Comparison of ENCODE assay signal across 11 cellular contexts in genomic region chr5:123785160-123786001, GRCh38.
DNase-seq lines count a peak whose midpoint lies in the region; ATAC-seq and TF ChIP-seq lines count a peak whose summit lies in the region.
"Had no signal": no experiment of that assay in that cellular context is flagged by ENCODE, and none has a peak within 500 bp of the region (broad histone marks: within the 10 kb centered on the region; RNA-seq: fewer than 3 reads in every experiment).

No MANE protein-coding gene starts in this region.

- no peak overlapping the region for H2BK15ac ChIP-seq in mesendoderm (replicated peaks; ENCODE audit: low read depth)

- TF ChIP-seq CTCF in OCI-LY7 (conservative IDR thresholded peaks at IDR 0.05; ENCODE audit: low read length): no peak
- no peak for TF ChIP-seq CTCF in lower lobe of right lung (IDR thresholded peaks at IDR 0.05)

- no peak overlapping the region for H2AFZ ChIP-seq in OCI-LY7 (ENCODE audit: low read length)

- H3K4me3 ChIP-seq in mesendoderm (ENCODE audit: low read length) (no peak overlapping the region), OCI-LY7 (ENCODE audit: low read depth, low read length, poor library complexity, severe bottlenecking) (no peak overlapping the region), lower lobe of right lung (no peak overlapping the region)
- H3K4me3 ChIP-seq: heart left ventricle had no signal

- H3K79me1 ChIP-seq in mesendoderm (ENCODE audit: low read length): no peaks in the 10 kb centered on the region

- peak; percentile 56 for DNase-seq in COLO668 (lab: John Stamatoyannopoulos, UW; ENCODE audit: unreplicated experiment)
- DNase-seq in NCI-H2029 (lab: John Stamatoyannopoulos, UW): peak; percentile 92
- DNase-seq in astrocyte of the hippocampus (ENCODE audit: low read depth, low spot score): peak; percentile 65
- no peak for DNase-seq in mesendoderm
- no peak for DNase-seq in GDM1 (lab: John Stamatoyannopoulos, UW)
- no peak for DNase-seq in OCI-LY7 (ENCODE audit: low spot score)
- DNase-seq in lower lobe of right lung: no peak
- no peak for DNase-seq in DMS114 treated with DMSO at 0.1 percent for 48 hours (lab: John Stamatoyannopoulos, UW; ENCODE audit: unreplicated experiment)
- DNase-seq: activated CD8-positive, alpha-beta memory T cell treated with anti-CD3 and anti-CD28 coated beads, Interleukin-2, amount 50 U/mL, for 48 hours; stimulated activated CD4-positive, alpha-beta T cell treated with anti-CD3 and anti-CD28 coated beads, Interleukin-1b, Interleukin-23, amount 100 ng/mL, for 48 hours had no signal

- H4K20me1 ChIP-seq in OCI-LY7 (ENCODE audit: insufficient read depth, low read length): no peaks in the 10 kb centered on the region

- peak overlapping the region; percentile 76 for H4K8ac ChIP-seq in mesendoderm (ENCODE audit: low read depth, low read length)

- no peaks in the 10 kb centered on the region for H3K36me3 ChIP-seq in mesendoderm (ENCODE audit: control insufficient read depth, insufficient read depth, low read length)
- H3K36me3 ChIP-seq in OCI-LY7 (ENCODE audit: insufficient read depth, low read length): no peaks in the 10 kb centered on the region
- no peaks in the 10 kb centered on the region for H3K36me3 ChIP-seq in lower lobe of right lung
- H3K36me3 ChIP-seq: heart left ventricle had no signal

- H2BK5ac ChIP-seq in mesendoderm (ENCODE audit: low read length): no peak overlapping the region

- no TSS peak for BruUV-seq in OCI-LY7 (replicated peaks; lab: Mats Ljungman, UMichigan)

- H3K56ac ChIP-seq in mesendoderm (ENCODE audit: low read length): no peak overlapping the region

- no peak overlapping the region for H2BK120ac ChIP-seq in mesendoderm (ENCODE audit: low read depth, low read length)

- intact Hi-C loops in OCI-LY7 (cut with micrococcal nuclease; ENCODE audit: unreplicated experiment) (no loop called here), lower lobe of right lung (cut with DNase I) (no loop called here)

- H3K9me3 ChIP-seq in OCI-LY7 (ENCODE audit: low read length) (no peaks in the 10 kb centered on the region), lower lobe of right lung (peaks cover 5% of the 10 kb centered on the region)

- CTCF ChIA-PET in OCI-LY7 (lab: Charles Lee; ENCODE audit: unreplicated experiment): no interaction called here

- no peak overlapping the region for H2AK5ac ChIP-seq in mesendoderm (ENCODE audit: low read length)

- WGBS in mesendoderm (ENCODE audit: extremely low coverage, insufficient coverage, low lambda C conversion rate): no CpG with 5 or more reads among the region's 5 CpGs

- H3K23ac ChIP-seq in mesendoderm (ENCODE audit: low read length): no peak overlapping the region

- ATAC-seq in lower lobe of right lung: no peak

- H3K27me3 ChIP-seq in mesendoderm (ENCODE audit: insufficient read depth, low read length, poor library complexity) (no peaks in the 10 kb centered on the region), lower lobe of right lung (ENCODE audit: low read depth) (no peaks in the 10 kb centered on the region)
- H3K27me3 ChIP-seq: heart left ventricle had no signal

- H3K4me2 ChIP-seq in mesendoderm (ENCODE audit: low read length) (no peak overlapping the region), OCI-LY7 (ENCODE audit: low read length) (no peak overlapping the region)

- H3K18ac ChIP-seq in mesendoderm (ENCODE audit: low read length): no peak overlapping the region

- H3K4me1 ChIP-seq in mesendoderm (ENCODE audit: control insufficient read depth, low read depth, low read length): no peaks in the 10 kb centered on the region
- no peaks in the 10 kb centered on the region for H3K4me1 ChIP-seq in OCI-LY7 (ENCODE audit: insufficient read depth, low read length, poor library complexity, severe bottlenecking)
- no peaks in the 10 kb centered on the region for H3K4me1 ChIP-seq in lower lobe of right lung

- no peaks in the 10 kb centered on the region for H3K9me2 ChIP-seq in OCI-LY7 (ENCODE audit: insufficient read depth, low read length)

- H3K9ac ChIP-seq in mesendoderm (ENCODE audit: low read length): no peak overlapping the region

- H3K79me2 ChIP-seq in mesendoderm (ENCODE audit: control insufficient read depth, insufficient read depth, low read length) (no peaks in the 10 kb centered on the region), OCI-LY7 (ENCODE audit: insufficient read depth, low read depth, low read length) (no peaks in the 10 kb centered on the region)

- H3K4ac ChIP-seq in mesendoderm (ENCODE audit: low read depth, low read length): no peak overlapping the region

- H3K27ac ChIP-seq in mesendoderm (ENCODE audit: low read depth, low read length): no peak overlapping the region
- no peak overlapping the region for H3K27ac ChIP-seq in OCI-LY7 (ENCODE audit: low read depth, low read length, poor library complexity, severe bottlenecking)
- H3K27ac ChIP-seq in lower lobe of right lung: no peak overlapping the region
- H3K27ac ChIP-seq: heart left ventricle had no signal

- H4K5ac ChIP-seq in mesendoderm (ENCODE audit: low read length): no peak overlapping the region

- POLR2A ChIA-PET in OCI-LY7 (lab: Charles Lee): interaction anchor here (0.9 kb wide), 1 partner anchor 33 kb away, joined by 4 read pairs; no protein-coding TSS in a partner anchor

Comparison
In these comparisons a context has a peak if more than half of its experiments do, and no peak if none do; other contexts are left out.
1. DNase-seq: peak in COLO668 (single experiment), NCI-H2029 (single experiment) and astrocyte of the hippocampus (single experiment); none in mesendoderm (single experiment), GDM1 (single experiment), OCI-LY7 (single experiment), lower lobe of right lung (single experiment) and DMS114 treated with DMSO at 0.1 percent for 48 hours (single experiment).